ENCODE assay signal across 9 cellular contexts in the genomic region with DNA sequence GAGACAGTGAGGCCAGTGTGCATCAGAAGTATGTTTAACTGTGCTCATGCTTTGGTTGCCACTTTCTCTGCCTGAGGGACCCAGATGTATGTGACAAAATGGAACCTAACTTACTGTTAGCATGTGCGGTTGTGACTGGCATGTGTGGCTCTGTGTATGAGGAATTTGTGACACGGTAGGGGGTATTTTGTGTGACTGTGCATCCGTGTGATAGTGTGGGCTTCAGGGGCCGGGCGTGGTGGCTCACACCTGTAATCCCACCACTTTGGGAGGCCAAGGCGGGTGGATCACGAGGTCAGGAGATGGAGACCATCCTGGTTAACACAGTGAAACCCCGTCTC. TPM values are rescaled to one million over a fixed set of nuclear protein-coding genes. Genes with fewer than 3 reads are reported as not detected.
DNase-seq lines count a peak whose midpoint lies in the region; ATAC-seq and TF ChIP-seq lines count a peak whose summit lies in the region.
"Not testable (repeated sequence)": the region's sequence is repeated elsewhere in the genome, so short reads cannot be mapped to it uniquely, and the experiment has no call there.
"Had no signal": no experiment of that assay in that cellular context is flagged by ENCODE, and none has a peak within 500 bp of the region (broad histone marks: within the 10 kb centered on the region; RNA-seq: fewer than 3 reads in every experiment).

No MANE protein-coding gene starts in this region.

- not testable (repeated sequence) for H3K9me3 Mint-ChIP-seq in activated naive CD8-positive, alpha-beta T cell treated with anti-CD3 and anti-CD28 coated beads, Interleukin-2, amount 10 ng/mL, durations not matched to agents 7 days and 5 days; endodermal cell; neural crest cell; stimulated activated naive B cell treated with anti-CD40 and anti-IgM and Interleukin-4, amounts not matched to agents 10 μg/mL and 1 μg/mL and 100 μg/mL, for 72 hours

- H3K36me3 Mint-ChIP-seq in T-helper 17 cell (ENCODE audit: low read depth); activated naive CD8-positive, alpha-beta T cell treated with anti-CD3 and anti-CD28 coated beads, Interleukin-2, amount 10 ng/mL, durations not matched to agents 7 days and 5 days; endodermal cell (ENCODE audit: low read depth); neural crest cell (ENCODE audit: low read depth); stimulated activated naive B cell treated with anti-CD40 and anti-IgM and Interleukin-4, amounts not matched to agents 10 μg/mL and 1 μg/mL and 100 μg/mL, for 72 hours: not testable (repeated sequence)

- not testable (repeated sequence) for ATAC-seq in T-helper 17 cell; activated naive CD8-positive, alpha-beta T cell treated with anti-CD3 and anti-CD28 coated beads, Interleukin-2, amount 10 ng/mL, durations not matched to agents 7 days and 5 days (ENCODE audit: low read depth)
- ATAC-seq in stimulated activated naive B cell treated with anti-CD40 and anti-IgM and Interleukin-4, amounts not matched to agents 10 μg/mL and 1 μg/mL and 100 μg/mL, for 72 hours (replicated peaks), result peak in 1 of 2 donors; percentile 4

- peaks cover 34% of the 10 kb centered on the region for H3K27me3 Mint-ChIP-seq in T-helper 17 cell
- peaks cover 48% of the 10 kb centered on the region for H3K27me3 Mint-ChIP-seq in activated naive CD8-positive, alpha-beta T cell treated with anti-CD3 and anti-CD28 coated beads, Interleukin-2, amount 10 ng/mL, durations not matched to agents 7 days and 5 days
- peaks cover 78% of the 10 kb centered on the region for H3K27me3 Mint-ChIP-seq in endodermal cell (ENCODE audit: insufficient read depth)
- peaks cover 76% of the 10 kb centered on the region for H3K27me3 Mint-ChIP-seq in neural crest cell (ENCODE audit: low read depth)
- peaks cover 33 to 39% of the 10 kb centered on the region in 2 donors for H3K27me3 Mint-ChIP-seq in stimulated activated naive B cell treated with anti-CD40 and anti-IgM and Interleukin-4, amounts not matched to agents 10 μg/mL and 1 μg/mL and 100 μg/mL, for 72 hours

- H3K4me1 ChIP-seq in BE2C; endodermal cell (ENCODE audit: control insufficient read depth, insufficient read depth, low read length): not testable (repeated sequence)

- H3K9me3 ChIP-seq in BE2C; T-helper 17 cell (ENCODE audit: control insufficient read depth, low read length, poor library complexity, severe bottlenecking); endodermal cell (ENCODE audit: control insufficient read depth, low read length); iPS-18c (ENCODE audit: control insufficient read depth, insufficient read depth, low read length): not testable (repeated sequence)

- H3K4me3 Mint-ChIP-seq in T-helper 17 cell, result peak overlapping the region; percentile 84
- peak overlapping the region; percentile 78 for H3K4me3 Mint-ChIP-seq in activated naive CD8-positive, alpha-beta T cell treated with anti-CD3 and anti-CD28 coated beads, Interleukin-2, amount 10 ng/mL, durations not matched to agents 7 days and 5 days
- H3K4me3 Mint-ChIP-seq in endodermal cell, result peak overlapping the region; percentile 53
- H3K4me3 Mint-ChIP-seq in neural crest cell, result peak overlapping the region; percentile 72
- H3K4me3 Mint-ChIP-seq in stimulated activated naive B cell treated with anti-CD40 and anti-IgM and Interleukin-4, amounts not matched to agents 10 μg/mL and 1 μg/mL and 100 μg/mL, for 72 hours, result peak overlapping the region; percentile 78 to 80

- H3K4me1 Mint-ChIP-seq in T-helper 17 cell, result peaks cover 12% of the 10 kb centered on the region
- peaks cover 15% of the 10 kb centered on the region for H3K4me1 Mint-ChIP-seq in activated naive CD8-positive, alpha-beta T cell treated with anti-CD3 and anti-CD28 coated beads, Interleukin-2, amount 10 ng/mL, durations not matched to agents 7 days and 5 days
- peaks cover 13% of the 10 kb centered on the region for H3K4me1 Mint-ChIP-seq in endodermal cell
- peaks cover 15% of the 10 kb centered on the region for H3K4me1 Mint-ChIP-seq in neural crest cell
- H3K4me1 Mint-ChIP-seq in stimulated activated naive B cell treated with anti-CD40 and anti-IgM and Interleukin-4, amounts not matched to agents 10 μg/mL and 1 μg/mL and 100 μg/mL, for 72 hours, result peaks cover 14 to 18% of the 10 kb centered on the region in 2 donors

- not testable (repeated sequence) for H3K9ac ChIP-seq in endodermal cell (ENCODE audit: extremely low read depth, low read length, poor library complexity, severe bottlenecking)

- not testable (repeated sequence) for H3K27ac ChIP-seq in HL-60 (replicated peaks); endodermal cell (ENCODE audit: low read depth, low read length)

- H3K27me3 ChIP-seq in BE2C; HL-60 (ENCODE audit: insufficient read depth, poor library complexity, severe bottlenecking): not testable (repeated sequence)
- H3K27me3 ChIP-seq in endodermal cell (ENCODE audit: control insufficient read depth, insufficient read depth, low read length, poor library complexity, severe bottlenecking), result peaks cover 75% of the 10 kb centered on the region

- H3K36me3 ChIP-seq in BE2C; endodermal cell (ENCODE audit: control insufficient read depth, insufficient read depth, low read length): not testable (repeated sequence)

- DNase-seq in BE2C; HL-60 (ENCODE audit: low read depth in 1 of 2, low spot score in 1 of 2); T-helper 17 cell; activated naive CD8-positive, alpha-beta T cell treated with anti-CD3 and anti-CD28 coated beads, Interleukin-2, amount 10 ng/mL, durations not matched to agents 7 days and 5 days; endodermal cell; neural crest cell (ENCODE audit: low read depth, low spot score); stimulated activated naive B cell treated with anti-CD40 and anti-IgM and Interleukin-4, amounts not matched to agents 10 μg/mL and 1 μg/mL and 100 μg/mL, for 72 hours: not testable (repeated sequence)

- H3K4me3 ChIP-seq in BE2C (ENCODE audit: low read depth, low read length) (peak overlapping the region; percentile 90), HL-60 (replicated peaks; ENCODE audit: insufficient read depth, low read length) (peak overlapping the region; percentile 54), endodermal cell (ENCODE audit: low read length) (peak overlapping the region; percentile 58), iPS-18c (ENCODE audit: insufficient read depth, low read depth, low read length) (peak overlapping the region; percentile 34)

- POLR2A ChIA-PET in activated naive CD8-positive, alpha-beta T cell treated with anti-CD3 and anti-CD28 coated beads, Interleukin-2, amount 10 ng/mL, durations not matched to agents 7 days and 5 days (lab: Charles Lee), result not testable (repeated sequence)

- WGBS in endodermal cell (ENCODE audit: insufficient coverage in 1 of 2, insufficient read length in 1 of 2), 2 experiments, result 87 to 90% methylated on average over 5 to 8 of the region's 8 CpGs

- TF ChIP-seq CTCF in BE2C (IDR thresholded peaks at IDR 0.05; ENCODE audit: low read depth, low read length); HL-60 (IDR thresholded peaks at IDR 0.05; ENCODE audit: insufficient read depth, low read length); endodermal cell (conservative IDR thresholded peaks at IDR 0.05); neural crest cell (conservative IDR thresholded peaks at IDR 0.05): not testable (repeated sequence)

- not testable (repeated sequence) for H3K27ac Mint-ChIP-seq in T-helper 17 cell; activated naive CD8-positive, alpha-beta T cell treated with anti-CD3 and anti-CD28 coated beads, Interleukin-2, amount 10 ng/mL, durations not matched to agents 7 days and 5 days; endodermal cell; neural crest cell (ENCODE audit: unreplicated experiment); stimulated activated naive B cell treated with anti-CD40 and anti-IgM and Interleukin-4, amounts not matched to agents 10 μg/mL and 1 μg/mL and 100 μg/mL, for 72 hours

RNA-seq across cellular contexts. Expression of a gene that starts 0.4 kb away (rescaled TPM):
- 72.7 TPM for polyA plus RNA-seq in BE2C (2012; ENCODE audit: insufficient read depth, insufficient read length, low read depth)
- total RNA-seq in T-helper 17 cell, result not detected
- 1 to 10 TPM; 1.6 TPM for total RNA-seq in activated naive CD8-positive, alpha-beta T cell treated with anti-CD3 and anti-CD28 coated beads, Interleukin-2, amount 10 ng/mL, durations not matched to agents 7 days and 5 days
- under 1 TPM; 0.20 to 0.33 TPM for total RNA-seq in endodermal cell
- polyA plus RNA-seq in endodermal cell (2013, experiment 1 of 2), result 2.0 TPM
- polyA plus RNA-seq in endodermal cell (2013, experiment 2 of 2), result 1.4 TPM
- 1.3 and 2.1 TPM in 2 replicates for total RNA-seq in neural crest cell

RNA-seq across cellular contexts. Expression of a gene that starts 4.3 kb away (rescaled TPM):
- polyA plus RNA-seq in BE2C (2012; ENCODE audit: insufficient read depth, insufficient read length, low read depth), result 3.4 TPM
- total RNA-seq in T-helper 17 cell (under 1 TPM; 0.65 to 0.94 TPM), endodermal cell (1 to 10 TPM in 1 of 2 donors, under 1 TPM in 1; 0.29 to 1.0 TPM), neural crest cell (0.47 and 0.82 TPM in 2 replicates)
- total RNA-seq in activated naive CD8-positive, alpha-beta T cell treated with anti-CD3 and anti-CD28 coated beads, Interleukin-2, amount 10 ng/mL, durations not matched to agents 7 days and 5 days, result 1 to 10 TPM in 1 of 2 experiments, under 1 TPM in 1; 0.77 to 1.4 TPM
- polyA plus RNA-seq in endodermal cell (2013, experiment 1 of 2), result 0.53 TPM
- 0.75 TPM for polyA plus RNA-seq in endodermal cell (2013, experiment 2 of 2)

RNA-seq across cellular contexts. Expression of a gene that starts 15.1 kb away (rescaled TPM):
- 119 TPM for polyA plus RNA-seq in BE2C (2012; ENCODE audit: insufficient read depth, insufficient read length, low read depth)
- total RNA-seq in T-helper 17 cell (10 to 100 TPM; 25.6 to 27.1 TPM), endodermal cell (10 to 100 TPM; 50.5 to 53.5 TPM), neural crest cell (52.5 and 56.3 TPM in 2 replicates)
- total RNA-seq in activated naive CD8-positive, alpha-beta T cell treated with anti-CD3 and anti-CD28 coated beads, Interleukin-2, amount 10 ng/mL, durations not matched to agents 7 days and 5 days, result 10 to 100 TPM; 51.7 to 53.9 TPM
- polyA plus RNA-seq in endodermal cell (2013, experiment 1 of 2), result 44.1 TPM
- 40.4 TPM for polyA plus RNA-seq in endodermal cell (2013, experiment 2 of 2)

RNA-seq across cellular contexts. Expression of a gene that starts 19.9 kb away (rescaled TPM):
- polyA plus RNA-seq in BE2C (2012; ENCODE audit: insufficient read depth, insufficient read length, low read depth), result not detected
- total RNA-seq in T-helper 17 cell (not detected), endodermal cell (not detected), neural crest cell (not detected in 2 replicates)
- not detected for total RNA-seq in activated naive CD8-positive, alpha-beta T cell treated with anti-CD3 and anti-CD28 coated beads, Interleukin-2, amount 10 ng/mL, durations not matched to agents 7 days and 5 days
- polyA plus RNA-seq in endodermal cell (2013, experiment 1 of 2), result not detected
- polyA plus RNA-seq in endodermal cell (2013, experiment 2 of 2), result not detected
- total RNA-seq: body of pancreas had no signal

RNA-seq across cellular contexts. Expression of a gene that starts 29.5 kb away (rescaled TPM):
- not detected for polyA plus RNA-seq in BE2C (2012; ENCODE audit: insufficient read depth, insufficient read length, low read depth)
- not detected for total RNA-seq in T-helper 17 cell
- total RNA-seq in activated naive CD8-positive, alpha-beta T cell treated with anti-CD3 and anti-CD28 coated beads, Interleukin-2, amount 10 ng/mL, durations not matched to agents 7 days and 5 days, result not detected
- not detected for total RNA-seq in endodermal cell
- polyA plus RNA-seq in endodermal cell (2013, experiment 1 of 2), result not detected
- polyA plus RNA-seq in endodermal cell (2013, experiment 2 of 2), result not detected
- total RNA-seq in neural crest cell, result not detected in 2 replicates

Comparison
In these comparisons a context has a peak if more than half of its experiments do, and no peak if none do; other contexts are left out.
1. H3K4me3 ChIP-seq: peak in every context shown above with its lines; median percentile 90 in BE2C; 58 in endodermal cell; 54 in HL-60; 34 in iPS-18c.